In the genomic region with DNA sequence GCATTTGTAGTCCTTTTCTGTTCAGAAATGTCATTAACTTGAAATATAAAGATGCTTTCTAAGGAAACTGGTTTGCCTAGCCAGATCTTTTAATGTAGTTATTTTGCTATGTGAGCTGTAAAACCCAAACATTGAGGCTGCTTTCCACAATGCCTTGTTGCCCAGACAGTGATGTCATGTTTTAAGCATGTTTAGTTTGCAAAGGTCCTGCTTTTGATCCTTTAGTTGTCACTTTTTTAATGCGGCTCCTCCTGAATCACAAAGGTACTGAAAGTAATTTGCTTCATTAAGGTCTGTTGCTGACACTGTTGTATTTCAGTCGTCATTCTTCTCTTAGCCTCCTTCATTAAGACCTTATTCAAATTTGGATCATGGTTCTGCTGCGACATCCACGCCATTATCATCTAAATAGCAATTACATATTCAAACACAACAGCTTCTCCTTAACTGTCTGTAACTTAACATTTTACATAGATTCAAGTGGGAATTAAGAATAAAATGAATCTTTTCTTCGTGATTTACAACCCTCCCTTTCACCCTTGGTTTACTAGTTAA, we compare ENCODE assay signal across 13 cellular contexts. TPM values are rescaled to one million over a fixed set of nuclear protein-coding genes. Genes with fewer than 3 reads are reported as not detected.
DNase-seq lines count a peak whose midpoint lies in the region; ATAC-seq and TF ChIP-seq lines count a peak whose summit lies in the region.
"Had no signal": no experiment of that assay in that cellular context is flagged by ENCODE, and none has a peak within 500 bp of the region (broad histone marks: within the 10 kb centered on the region; RNA-seq: fewer than 3 reads in every experiment).

No MANE protein-coding gene starts in this region.

- no peak overlapping the region for H3K4me3 Mint-ChIP-seq in natural killer cell treated with Interleukin-12 subunit alpha and Interleukin-12 subunit beta and Interleukin-15 and Interleukin-18, amount 100 ng/mL, for 72 hours
- H3K4me3 Mint-ChIP-seq: central memory CD8-positive, alpha-beta T cell had no signal

- H2AFZ ChIP-seq in IMR-90 (replicated peaks; ENCODE audit: low read length, poor library complexity): no peak overlapping the region

- intact Hi-C loops in IMR-90 (cut with micrococcal nuclease): no loop called here

- no peaks in the 10 kb centered on the region for H3K27me3 Mint-ChIP-seq in natural killer cell treated with Interleukin-12 subunit alpha and Interleukin-12 subunit beta and Interleukin-15 and Interleukin-18, amount 100 ng/mL, for 72 hours
- H3K27me3 Mint-ChIP-seq: central memory CD8-positive, alpha-beta T cell had no signal

- no peak for TF ChIP-seq POLR2A in IMR-90 (IDR thresholded peaks at IDR 0.05; ENCODE audit: low read depth, low read length)

- no peak overlapping the region; the same call in 1 of the 2 replicates for H3K4me2 ChIP-seq in IMR-90 (ENCODE audit: low read depth, low read length)

- H3K14ac ChIP-seq in IMR-90 (replicated peaks; ENCODE audit: low read depth, low read length): no peak overlapping the region

- H4K5ac ChIP-seq in IMR-90 (ENCODE audit: low read depth, low read length): no peak overlapping the region

- no peak overlapping the region for H3K9ac ChIP-seq in IMR-90 (ENCODE audit: low read depth, low read length)

- POLR2A ChIA-PET in IMR-90 (lab: Charles Lee; ENCODE audit: unreplicated experiment): no interaction called here

- no peaks in the 10 kb centered on the region for H3K79me1 ChIP-seq in IMR-90 (ENCODE audit: low read depth in 1 of 2, low read length in 2 of 2)

- H3K56ac ChIP-seq in IMR-90 (ENCODE audit: extremely low read depth, insufficient read depth, low read length): no peak overlapping the region

- H4K20me1 ChIP-seq in IMR-90 (ENCODE audit: insufficient read depth, low read length): no peaks in the 10 kb centered on the region

- no TSS peak for BruUV-seq in IMR-90 (replicated peaks; lab: Mats Ljungman, UMichigan)

- no peak overlapping the region for H2AK9ac ChIP-seq in IMR-90 (replicated peaks; ENCODE audit: low read depth, low read length, poor library complexity)

- H3K9me1 ChIP-seq in IMR-90 (ENCODE audit: insufficient read depth, low read length): no peaks in the 10 kb centered on the region; the same call in 1 of the 2 replicates

- no peak overlapping the region for H2BK5ac ChIP-seq in IMR-90 (ENCODE audit: low read depth, low read length, poor library complexity, severe bottlenecking)

- no peak for TF ChIP-seq CTCF in AG10803 (conservative IDR thresholded peaks at IDR 0.05; ENCODE audit: low read length)
- no peak for TF ChIP-seq CTCF in IMR-90 (conservative IDR thresholded peaks at IDR 0.05; ENCODE audit: low read depth, low read length)
- TF ChIP-seq CTCF in astrocyte of the cerebellum (IDR thresholded peaks at IDR 0.05; ENCODE audit: low read depth, low read length, missing control alignments): no peak

- H3K4me1 Mint-ChIP-seq in natural killer cell treated with Interleukin-12 subunit alpha and Interleukin-12 subunit beta and Interleukin-15 and Interleukin-18, amount 100 ng/mL, for 72 hours (ENCODE audit: low read depth in 2 of 2): peaks cover 11 to 13% of the 10 kb centered on the region in 2 donors

- H3K18ac ChIP-seq in IMR-90 (ENCODE audit: low read depth, low read length): no peak overlapping the region

- CTCF ChIA-PET in IMR-90 (lab: Yijun Ruan, JAX): no interaction called here

- H3K27me3 ChIP-seq in IMR-90 (ENCODE audit: control insufficient read depth, insufficient read depth, low read length): no peaks in the 10 kb centered on the region

- no peaks in the 10 kb centered on the region for H3K9me3 ChIP-seq in IMR-90 (ENCODE audit: control insufficient read depth, insufficient read depth, low read length)

- H3K4me3 ChIP-seq in AG10803 (ENCODE audit: low read length): no peak overlapping the region
- no peak overlapping the region for H3K4me3 ChIP-seq in IMR-90 (ENCODE audit: insufficient read depth, low read depth, low read length)
- no peak overlapping the region for H3K4me3 ChIP-seq in astrocyte of the cerebellum (ENCODE audit: low read depth, low read length)

- no peak overlapping the region for H2BK20ac ChIP-seq in IMR-90 (ENCODE audit: low read depth, low read length)

- no peak overlapping the region for H4K91ac ChIP-seq in IMR-90 (ENCODE audit: insufficient read depth, low read depth, low read length)

- dilution Hi-C loops in IMR-90 (cut with HindIII; ENCODE audit: low sequenced_read_pairs, unreplicated experiment): no loop called here

- H3K36me3 Mint-ChIP-seq in natural killer cell treated with Interleukin-12 subunit alpha and Interleukin-12 subunit beta and Interleukin-15 and Interleukin-18, amount 100 ng/mL, for 72 hours: no peaks in the 10 kb centered on the region

- H3K9me3 Mint-ChIP-seq in natural killer cell treated with Interleukin-12 subunit alpha and Interleukin-12 subunit beta and Interleukin-15 and Interleukin-18, amount 100 ng/mL, for 72 hours: no peaks in the 10 kb centered on the region
- H3K9me3 Mint-ChIP-seq: central memory CD8-positive, alpha-beta T cell had no signal

- H3K36me3 ChIP-seq in IMR-90 (ENCODE audit: control insufficient read depth, insufficient read depth, low read length): no peaks in the 10 kb centered on the region

- ATAC-seq in IMR-90 (ENCODE audit: low read depth): peak; percentile 44
- ATAC-seq in natural killer cell treated with Interleukin-12 subunit alpha and Interleukin-12 subunit beta and Interleukin-15 and Interleukin-18, amount 100 ng/mL, for 72 hours: no peak

- H2BK15ac ChIP-seq in IMR-90 (ENCODE audit: low read depth, low read length): no peak overlapping the region

- H3K4ac ChIP-seq in IMR-90 (ENCODE audit: low read depth, low read length): no peak overlapping the region

- in situ Hi-C loops in IMR-90 (cut with MboI; ENCODE audit: low sequenced_read_pairs): no loop called here
- in situ Hi-C loops in astrocyte of the cerebellum (cut with HindIII; ENCODE audit: low sequenced_read_pairs): no loop called here

- no peak overlapping the region for H4K8ac ChIP-seq in IMR-90 (ENCODE audit: low read depth in 2 of 2, low read length in 2 of 2)

- no peak overlapping the region for H2AK5ac ChIP-seq in IMR-90 (ENCODE audit: low read depth, low read length)

- 40% methylated on average over 1 of the region's 5 CpGs; no CpG with 5 or more reads in 1 of the 2 experiments for WGBS in IMR-90 (ENCODE audit: extremely low coverage in 2 of 2, insufficient read length in 1 of 2), 2 experiments

- no peak overlapping the region for H3K23ac ChIP-seq in IMR-90 (ENCODE audit: low read depth, low read length)

- DNase-seq in AG10803 (ENCODE audit: low read depth) (peak; percentile 30), IMR-90 (peak; percentile 59), astrocyte of the cerebellum (ENCODE audit: low read depth) (peak; percentile 29), islet precursor cell (peak; percentile 67), NK-92 (lab: John Stamatoyannopoulos, UW; ENCODE audit: unreplicated experiment) (no peak), foreskin melanocyte (no peak), GDM1 (lab: John Stamatoyannopoulos, UW) (no peak)
- DNase-seq in natural killer cell treated with Interleukin-12 subunit alpha and Interleukin-12 subunit beta and Interleukin-15 and Interleukin-18, amount 100 ng/mL, for 72 hours (ENCODE audit: low spot score): no peak
- DNase-seq: activated CD4-positive, alpha-beta T cell treated with anti-CD3 and anti-CD28 coated beads for 48 hours; activated effector memory CD4-positive, alpha-beta T cell treated with Interleukin-2 at 50 U/mL for 16 hours; stimulated activated CD4-positive, alpha-beta T cell treated with anti-CD3 and anti-CD28 coated beads, Interleukin-15, amount 100 ng/mL, for 24 hours; stimulated activated CD8-positive, alpha-beta memory T cell treated with anti-CD3 and anti-CD28 coated beads, Interleukin-4, amount 100 ng/mL, for 48 hours had no signal

- no peak overlapping the region for H2BK120ac ChIP-seq in IMR-90 (ENCODE audit: low read depth, low read length)

- no peak overlapping the region for H3K27ac Mint-ChIP-seq in natural killer cell treated with Interleukin-12 subunit alpha and Interleukin-12 subunit beta and Interleukin-15 and Interleukin-18, amount 100 ng/mL, for 72 hours

- no peak overlapping the region for H3K27ac ChIP-seq in IMR-90 (ENCODE audit: insufficient read depth, low read length)

- no peak for TF ChIP-seq RAD21 in IMR-90 (IDR thresholded peaks at IDR 0.05; ENCODE audit: low read length)

- H3K4me1 ChIP-seq in IMR-90 (ENCODE audit: control insufficient read depth, insufficient read depth, low read length): no peaks in the 10 kb centered on the region

TF ChIP-seq in IMR-90, 13 proteins besides CTCF, POLR2A, EP300 and RAD21 (continues in another document):
- TF ChIP-seq, protein P1, sequence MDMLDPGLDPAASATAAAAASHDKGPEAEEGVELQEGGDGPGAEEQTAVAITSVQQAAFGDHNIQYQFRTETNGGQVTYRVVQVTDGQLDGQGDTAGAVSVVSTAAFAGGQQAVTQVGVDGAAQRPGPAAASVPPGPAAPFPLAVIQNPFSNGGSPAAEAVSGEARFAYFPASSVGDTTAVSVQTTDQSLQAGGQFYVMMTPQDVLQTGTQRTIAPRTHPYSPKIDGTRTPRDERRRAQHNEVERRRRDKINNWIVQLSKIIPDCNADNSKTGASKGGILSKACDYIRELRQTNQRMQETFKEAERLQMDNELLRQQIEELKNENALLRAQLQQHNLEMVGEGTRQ (IDR thresholded peaks at IDR 0.05; ENCODE audit: low read depth, low read length): no peak
- no peak for TF ChIP-seq CEBPB (IDR thresholded peaks at IDR 0.05; ENCODE audit: low read depth, low read length)
- TF ChIP-seq CHD1 (IDR thresholded peaks at IDR 0.05; ENCODE audit: low read depth, low read length): no peak
- TF ChIP-seq RFX5 (IDR thresholded peaks at IDR 0.05; ENCODE audit: low read depth, low read length): no peak
- TF ChIP-seq FOS (IDR thresholded peaks at IDR 0.05; ENCODE audit: low read depth, low read length): no peak
- no peak for TF ChIP-seq BHLHE40 (IDR thresholded peaks at IDR 0.05; ENCODE audit: low read depth, low read length)
- TF ChIP-seq NFE2L2 (IDR thresholded peaks at IDR 0.05; ENCODE audit: low read depth, low read length): no peak

RNA-seq across cellular contexts. Expression of a gene that starts 10.6 kb away (rescaled TPM):
- total RNA-seq in IMR-90 (2012; rRNA removed): 12.7 and 25.0 TPM in 2 replicates
- 20.0 and 21.1 TPM in 2 replicates for polyA plus RNA-seq in IMR-90 (2012; rRNA removed)
- 3.1 and 5.8 TPM in 2 replicates for polyA plus RNA-seq in IMR-90 (2012; cell fraction: cytosol; rRNA removed)
- 0.63 and 4.8 TPM in 2 replicates for polyA plus RNA-seq in IMR-90 (2012; cell fraction: nucleus; rRNA removed; ENCODE audit: low replicate concordance)
- 10 to 100 TPM; 64.3 to 76.7 TPM for total RNA-seq in natural killer cell treated with Interleukin-12 subunit alpha and Interleukin-12 subunit beta and Interleukin-15 and Interleukin-18, amount 100 ng/mL, for 72 hours

Comparison
In these comparisons a context has a peak if more than half of its experiments do, and no peak if none do; other contexts are left out.
1. DNase-seq: peak in AG10803 (single experiment), IMR-90 (single experiment), astrocyte of the cerebellum (single experiment) and islet precursor cell (single experiment); none in natural killer cell treated with Interleukin-12 subunit alpha and Interleukin-12 subunit beta and Interleukin-15 and Interleukin-18, amount 100 ng/mL, for 72 hours (single experiment), NK-92 (single experiment), foreskin melanocyte (single experiment) and GDM1 (single experiment).